ENCODE assay signal across 5 cellular contexts in genomic region chr19:18278521-18279265, GRCh38. TPM values are rescaled to one million over a fixed set of nuclear protein-coding genes. Genes with fewer than 3 reads are reported as not detected.
DNase-seq lines count a peak whose midpoint lies in the region; ATAC-seq, FAIRE-seq and TF ChIP-seq lines count a peak whose summit lies in the region.

No MANE protein-coding gene starts in this region.

- H3F3A ChIP-seq in OCI-LY1 (ENCODE audit: insufficient read depth, low read length), result no peaks in the 10 kb centered on the region

- peak; percentile 56 for TF ChIP-seq CTCF in OCI-LY1 (IDR thresholded peaks at IDR 0.05; ENCODE audit: low read length)
- TF ChIP-seq CTCF in bronchial epithelial cell (IDR thresholded peaks at IDR 0.05; ENCODE audit: insufficient read depth, low read length, severe bottlenecking), result peak; percentile 43

- H3K36me3 ChIP-seq in OCI-LY1 (ENCODE audit: insufficient read depth, low read length) (peaks cover 5% of the 10 kb centered on the region; the same call in 1 of the 2 replicates), bronchial epithelial cell (ENCODE audit: control insufficient read depth, insufficient read depth, low read length) (peaks cover 9% of the 10 kb centered on the region), neuron (ENCODE audit: insufficient read depth, low read length) (peaks cover 15% of the 10 kb centered on the region)

- ATAC-seq in HG02623 (IDR thresholded peaks at IDR 0.05; ENCODE audit: unreplicated experiment), result no peak

- H3K4me1 ChIP-seq in OCI-LY1 (ENCODE audit: insufficient read depth, low read length, severe bottlenecking), result peaks cover 20% of the 10 kb centered on the region
- H3K4me1 ChIP-seq in neuron (ENCODE audit: insufficient read depth, low read length), result peaks cover 16% of the 10 kb centered on the region

- peak overlapping the region; percentile 88 for H3K27ac ChIP-seq in OCI-LY1 (ENCODE audit: low read depth, low read length, poor library complexity, severe bottlenecking)

- H3K9me3 ChIP-seq in OCI-LY1 (ENCODE audit: low read length), result no peaks in the 10 kb centered on the region
- no peaks in the 10 kb centered on the region for H3K9me3 ChIP-seq in neuron (ENCODE audit: low read length)

- H3K4me3 ChIP-seq in OCI-LY1 (ENCODE audit: low read depth, low read length, poor library complexity, severe bottlenecking), result peak overlapping the region; percentile 63
- no peak overlapping the region for H3K4me3 ChIP-seq in bronchial epithelial cell (ENCODE audit: low read depth, low read length)
- H3K4me3 ChIP-seq in neuron (ENCODE audit: low read length), result peak overlapping the region; percentile 88

- no peak overlapping the region for H2AFZ ChIP-seq in OCI-LY1 (ENCODE audit: low read length)
- H2AFZ ChIP-seq in neuron (ENCODE audit: low read depth, low read length), result no peak overlapping the region

- no peak for DNase-seq in bronchial epithelial cell (ENCODE audit: low read depth)
- DNase-seq in HPDE6-E6E7 (ENCODE audit: extremely low spot score), result no peak

- H3K9me2 ChIP-seq in OCI-LY1 (ENCODE audit: low read depth, low read length), result no peaks in the 10 kb centered on the region

- no peak for FAIRE-seq in bronchial epithelial cell (lab: Jason Lieb, UNC)

- peak overlapping the region; percentile 8; the same call in 1 of the 2 replicates for H3K9ac ChIP-seq in OCI-LY1 (ENCODE audit: low read length)

- peak overlapping the region; percentile 60 for H3K4me2 ChIP-seq in OCI-LY1 (ENCODE audit: low read length)

- no peaks in the 10 kb centered on the region for H3K79me2 ChIP-seq in OCI-LY1 (ENCODE audit: insufficient read depth, low read length)

- no peaks in the 10 kb centered on the region for H3K27me3 ChIP-seq in OCI-LY1 (ENCODE audit: insufficient read depth, low read length)
- no peaks in the 10 kb centered on the region for H3K27me3 ChIP-seq in bronchial epithelial cell (ENCODE audit: control insufficient read depth, insufficient read depth, low read length)
- no peaks in the 10 kb centered on the region for H3K27me3 ChIP-seq in neuron (ENCODE audit: insufficient read depth, low read length)

- H4K20me1 ChIP-seq in OCI-LY1 (ENCODE audit: insufficient read depth, low read length), result no peaks in the 10 kb centered on the region

RNA-seq across cellular contexts. Expression of gene JUND, which starts 2.7 kb away (rescaled TPM):
- 54.0 and 89.0 TPM in 2 replicates for total RNA-seq in bronchial epithelial cell

RNA-seq across cellular contexts. Expression of gene IQCN, which starts 4.4 kb away (rescaled TPM):
- total RNA-seq in bronchial epithelial cell, result under 0.01 TPM in 1 of 2 replicates, not detected in the other

RNA-seq across cellular contexts. Expression of gene LSM4, which starts 44.2 kb away (rescaled TPM):
- total RNA-seq in bronchial epithelial cell, result 208 and 260 TPM in 2 replicates

RNA-seq across cellular contexts. Expression of gene PDE4C, which starts 52.5 kb away (rescaled TPM):
- total RNA-seq in bronchial epithelial cell, result 0.26 and 0.38 TPM in 2 replicates
